In genomic region chr16:51153275-51153991, GRCh38 we compare ENCODE assay signal across 10 cellular contexts. TPM values are rescaled to one million over a fixed set of nuclear protein-coding genes. Genes with fewer than 3 reads are reported as not detected.
DNase-seq lines count a peak whose midpoint lies in the region; ATAC-seq and TF ChIP-seq lines count a peak whose summit lies in the region.
"Had no signal": no experiment of that assay in that cellular context is flagged by ENCODE, and none has a peak within 500 bp of the region (broad histone marks: within the 10 kb centered on the region; RNA-seq: fewer than 3 reads in every experiment).

No MANE protein-coding gene starts in this region.

- peak overlapping the region; percentile 65 for H3K9ac ChIP-seq in HUES48 (ENCODE audit: low read depth, low read length)

- H3K4me1 ChIP-seq in HUES48 (ENCODE audit: control insufficient read depth, insufficient read depth, low read length), result peaks cover 38% of the 10 kb centered on the region
- H3K4me1 ChIP-seq in body of pancreas, result peaks cover 42% of the 10 kb centered on the region

- TF ChIP-seq CTCF in AG04450 (IDR thresholded peaks at IDR 0.05; ENCODE audit: low read depth, low read length) (no peak), endothelial cell (IDR thresholded peaks at IDR 0.05; ENCODE audit: unreplicated experiment) (no peak), body of pancreas (IDR thresholded peaks at IDR 0.05) (no peak)

- H3K9me3 ChIP-seq in AG04450 (ENCODE audit: control insufficient read depth, insufficient read depth, low read length), result peaks cover 8% of the 10 kb centered on the region; the same call in 1 of the 2 replicates
- no peaks in the 10 kb centered on the region for H3K9me3 ChIP-seq in HUES48 (ENCODE audit: control insufficient read depth, insufficient read depth, low read length)
- H3K9me3 ChIP-seq in body of pancreas, result no peaks in the 10 kb centered on the region

- peak overlapping the region; percentile 52 for H3K27ac Mint-ChIP-seq in endothelial cell (ENCODE audit: unreplicated experiment)
- no peak overlapping the region for H3K27ac Mint-ChIP-seq in naive thymus-derived CD8-positive, alpha-beta T cell

- CTCF ChIA-PET in AG04450 (lab: Charles Lee), result interaction anchor here (1.4 to 1.6 kb wide), 2 partner anchors 347 to 608 kb away, joined by 3 to 5 read pairs; no protein-coding TSS in a partner anchor

- DNase-seq in AG04450 (ENCODE audit: low read depth, low spot score) (no peak), endothelial cell (ENCODE audit: low spot score) (peak; percentile 45), body of pancreas (no peak), middle frontal gyrus (ENCODE audit: extremely low spot score, low spot score) (no peak), hepatic stellate cell (ENCODE audit: low spot score) (no peak), CD1c-positive myeloid dendritic cell (ENCODE audit: extremely low spot score) (no peak)
- no peak for DNase-seq in naive thymus-derived CD8-positive, alpha-beta T cell
- DNase-seq: DND-41, NCI-H1105 treated with DMSO at 0.1 percent for 48 hours had no signal

- POLR2A ChIA-PET in AG04450 (lab: Yijun Ruan, JAX), result no interaction called here
- POLR2A ChIA-PET in naive thymus-derived CD8-positive, alpha-beta T cell (lab: Charles Lee), result no interaction called here

- TF ChIP-seq POLR2A in body of pancreas (IDR thresholded peaks at IDR 0.05), result no peak

- peak overlapping the region; percentile 75 for H3K27ac ChIP-seq in AG04450 (ENCODE audit: low read depth, low read length)
- peak overlapping the region; percentile 99 for H3K27ac ChIP-seq in HUES48 (ENCODE audit: low read depth, low read length)
- no peak overlapping the region for H3K27ac ChIP-seq in body of pancreas

- H3K9me3 Mint-ChIP-seq in endothelial cell (ENCODE audit: unreplicated experiment), result no peaks in the 10 kb centered on the region
- H3K9me3 Mint-ChIP-seq in naive thymus-derived CD8-positive, alpha-beta T cell, result peaks cover 0 to 18% (median 0%) of the 10 kb centered on the region in 9 donors

- peaks cover 12% of the 10 kb centered on the region for H3K27me3 Mint-ChIP-seq in endothelial cell (ENCODE audit: unreplicated experiment)
- H3K27me3 Mint-ChIP-seq in naive thymus-derived CD8-positive, alpha-beta T cell, result peaks cover 34 to 69% (median 58%) of the 10 kb centered on the region in 5 donors

- intact Hi-C loops in body of pancreas (cut with DNase I), result loop anchor here (10.0 kb wide), 1 partner anchor 231 kb away; no protein-coding TSS in a partner anchor

- H3K36me3 Mint-ChIP-seq in endothelial cell (ENCODE audit: low read depth, unreplicated experiment), result no peaks in the 10 kb centered on the region
- H3K36me3 Mint-ChIP-seq in naive thymus-derived CD8-positive, alpha-beta T cell, result peaks cover 0 to 15% (median 9%) of the 10 kb centered on the region in 3 donors

- H3K4me3 Mint-ChIP-seq in endothelial cell (ENCODE audit: unreplicated experiment), result peak overlapping the region; percentile 88
- H3K4me3 Mint-ChIP-seq in naive thymus-derived CD8-positive, alpha-beta T cell, result peak overlapping the region in 7 of 10 donors; percentile 9 to 73 (median 42)

- ATAC-seq in naive thymus-derived CD8-positive, alpha-beta T cell, result no peak
- no peak for ATAC-seq in body of pancreas

- H3K4me3 ChIP-seq in AG04450 (ENCODE audit: low read depth, low read length), result peak overlapping the region; percentile 82
- H3K4me3 ChIP-seq in HUES48 (ENCODE audit: low read depth, low read length), result peak overlapping the region; percentile 90
- no peak overlapping the region for H3K4me3 ChIP-seq in body of pancreas

- 6 to 12% methylated on average over 18 to 39 of the region's 39 CpGs for WGBS in body of pancreas, 2 donors

- H3K36me3 ChIP-seq in HUES48 (ENCODE audit: control insufficient read depth, insufficient read depth, low read length) (no peaks in the 10 kb centered on the region), body of pancreas (replicated peaks in 1 of 2; ENCODE audit: insufficient read depth in 1 of 2, low read depth in 2 of 2) (no peaks in the 10 kb centered on the region)

- peaks cover 46% of the 10 kb centered on the region for H3K4me1 Mint-ChIP-seq in endothelial cell (ENCODE audit: unreplicated experiment)
- peaks cover 6 to 19% (median 10%) of the 10 kb centered on the region in 4 donors for H3K4me1 Mint-ChIP-seq in naive thymus-derived CD8-positive, alpha-beta T cell

- H3K27me3 ChIP-seq in AG04450 (ENCODE audit: control insufficient read depth, insufficient read depth, low read length) (peaks cover 17% of the 10 kb centered on the region), HUES48 (ENCODE audit: control insufficient read depth, insufficient read depth, low read length) (peaks cover 56% of the 10 kb centered on the region), body of pancreas (peaks cover 4 to 60% of the 10 kb centered on the region in 2 donors)

RNA-seq across cellular contexts. Expression of gene SALL1, which starts 2.4 kb away (rescaled TPM):
- polyA plus RNA-seq in AG04450 (2011; rRNA removed), result 9.9 and 11.0 TPM in 2 replicates
- 11.9 and 14.0 TPM in 2 replicates for polyA minus RNA-seq in AG04450 (2011; rRNA and poly(A)+ RNA removed)
- total RNA-seq in endothelial cell (ENCODE audit: unreplicated experiment) (45.1 TPM), body of pancreas (under 1 TPM in 1 of 2 donors, not detected in 1; 0.52 TPM)
- total RNA-seq in naive thymus-derived CD8-positive, alpha-beta T cell, result not detected
- not detected for polyA plus RNA-seq in naive thymus-derived CD8-positive, alpha-beta T cell

Comparison
In these comparisons a context has a peak if more than half of its experiments do, and no peak if none do; other contexts are left out.
1. H3K27ac ChIP-seq: peak in AG04450 (single experiment) and HUES48 (single experiment); none in body of pancreas (0 of 4).
2. H3K4me3 ChIP-seq: peak in AG04450 (single experiment) and HUES48 (single experiment); none in body of pancreas (0 of 2).
3. RNA of gene SALL1, which starts 2.4 kb away (total RNA-seq): 45.1 TPM in endothelial cell (single experiment); 0.52 TPM in body of pancreas and not detected in naive thymus-derived CD8-positive, alpha-beta T cell; every median in the first group is over 10 times any median in the second.